Comparison of ENCODE assay signal across 30 cellular contexts in the genomic region with DNA sequence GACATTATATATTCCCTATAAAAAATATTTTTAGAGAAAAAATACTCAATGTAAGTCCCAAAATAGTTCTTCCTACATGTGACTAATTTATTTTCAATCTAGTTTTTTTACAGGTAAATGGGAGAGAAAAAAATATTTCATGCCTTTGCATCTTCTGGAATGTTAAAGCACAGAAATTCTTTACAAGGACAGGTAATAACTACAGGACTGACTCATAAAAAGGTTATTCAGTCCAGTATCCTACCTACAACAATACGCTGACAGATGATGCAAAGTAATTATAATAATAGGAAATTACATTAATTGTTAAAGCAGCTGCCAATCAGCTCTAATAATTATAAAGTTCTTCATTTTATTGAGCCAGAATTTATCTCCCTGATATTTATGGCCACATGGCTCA.
"Had no signal": no experiment of that assay in that cellular context is flagged by ENCODE, and none has a peak within 500 bp of the region (broad histone marks: within the 10 kb centered on the region; RNA-seq: fewer than 3 reads in every experiment).

No MANE protein-coding gene starts in this region.

- H3K27me3 ChIP-seq: pancreas, right atrium auricular region, right lobe of liver, suprapubic skin, tibial artery, upper lobe of left lung, vagina had no signal

- H3K4me1 ChIP-seq: left ventricle myocardium inferior, pancreas, prostate gland, right atrium auricular region, right lobe of liver, suprapubic skin, tibial artery, upper lobe of left lung had no signal

- H3K4me3 Mint-ChIP-seq: immature natural killer cell; naive thymus-derived CD4-positive, alpha-beta T cell; nephron; neural crest cell; stimulated activated effector memory CD8-positive, alpha-beta T cell treated with anti-CD3 and anti-CD28 coated beads, Interleukin-12 subunit alpha, Interleukin-12 subunit beta, amount 100 ng/mL, for 72 hours; stimulated activated naive CD8-positive, alpha-beta T cell treated with anti-CD3 and anti-CD28 coated beads, Interleukin-15, Interleukin-2, amounts not matched to agents 100 ng/mL and 50 ng/mL, for 24 hours had no signal

- DNase-seq: head of caudate nucleus; hippocampal formation; immature natural killer cell; kidney; left ventricle myocardium inferior; midbrain; mucosa of descending colon; naive thymus-derived CD4-positive, alpha-beta T cell; nucleus accumbens; pancreas; posterior cingulate gyrus; right lobe of liver; stimulated activated CD4-positive, alpha-beta T cell treated with anti-CD3 and anti-CD28 coated beads, Interleukin-12 subunit alpha, Interleukin-12 subunit beta, amount 100 ng/mL, for 4 hours; stimulated activated CD4-positive, alpha-beta T cell treated with anti-CD3 and anti-CD28 coated beads, Interleukin-15, amount 100 ng/mL, for 24 hours; stimulated activated CD4-positive, alpha-beta T cell treated with anti-CD3 and anti-CD28 coated beads, Interleukin-2, amount 100 ng/mL, for 24 hours; stimulated activated CD4-positive, alpha-beta T cell treated with anti-CD3 and anti-CD28 coated beads, Interleukin-4, amount 100 ng/mL, for 1 hour; stimulated activated naive CD4-positive, alpha-beta T cell; tibial artery had no signal

- ATAC-seq: mucosa of descending colon; naive thymus-derived CD4-positive, alpha-beta T cell; pancreas; right lobe of liver; stimulated activated effector memory CD8-positive, alpha-beta T cell treated with anti-CD3 and anti-CD28 coated beads, Interleukin-12 subunit alpha, Interleukin-12 subunit beta, amount 100 ng/mL, for 72 hours had no signal

- FAIRE-seq: islet of Langerhans, kidney, pancreas had no signal

- H3K4me1 Mint-ChIP-seq: immature natural killer cell; naive thymus-derived CD4-positive, alpha-beta T cell; nephron; neural crest cell; stimulated activated effector memory CD8-positive, alpha-beta T cell treated with anti-CD3 and anti-CD28 coated beads, Interleukin-12 subunit alpha, Interleukin-12 subunit beta, amount 100 ng/mL, for 72 hours had no signal

- H3K27ac ChIP-seq: left ventricle myocardium inferior, pancreas, prostate gland, right atrium auricular region, right lobe of liver, suprapubic skin, thoracic aorta, tibial artery, upper lobe of left lung, vagina had no signal

- H3K9me3 ChIP-seq: left ventricle myocardium inferior, mucosa of descending colon, pancreas, prostate gland, right atrium auricular region, right lobe of liver, suprapubic skin, thoracic aorta, tibial artery, upper lobe of left lung, vagina had no signal

- H3K4me3 ChIP-seq: left ventricle myocardium inferior, lung, mucosa of descending colon, pancreas, prostate gland, right atrium auricular region, right lobe of liver, suprapubic skin, thoracic aorta, tibial artery, upper lobe of left lung, vagina had no signal

- H3K36me3 ChIP-seq: pancreas, prostate gland, right lobe of liver, suprapubic skin, vagina had no signal

- H3K27ac Mint-ChIP-seq: immature natural killer cell; naive thymus-derived CD4-positive, alpha-beta T cell; nephron; stimulated activated effector memory CD8-positive, alpha-beta T cell treated with anti-CD3 and anti-CD28 coated beads, Interleukin-12 subunit alpha, Interleukin-12 subunit beta, amount 100 ng/mL, for 72 hours; stimulated activated naive CD8-positive, alpha-beta T cell treated with anti-CD3 and anti-CD28 coated beads, Interleukin-15, Interleukin-2, amounts not matched to agents 100 ng/mL and 50 ng/mL, for 24 hours had no signal

- H3K27me3 Mint-ChIP-seq: naive thymus-derived CD4-positive, alpha-beta T cell; stimulated activated naive CD8-positive, alpha-beta T cell treated with anti-CD3 and anti-CD28 coated beads, Interleukin-15, Interleukin-2, amounts not matched to agents 100 ng/mL and 50 ng/mL, for 24 hours had no signal

- H3K9me3 Mint-ChIP-seq: immature natural killer cell; naive thymus-derived CD4-positive, alpha-beta T cell; nephron; neural crest cell; stimulated activated effector memory CD8-positive, alpha-beta T cell treated with anti-CD3 and anti-CD28 coated beads, Interleukin-12 subunit alpha, Interleukin-12 subunit beta, amount 100 ng/mL, for 72 hours; stimulated activated naive CD8-positive, alpha-beta T cell treated with anti-CD3 and anti-CD28 coated beads, Interleukin-15, Interleukin-2, amounts not matched to agents 100 ng/mL and 50 ng/mL, for 24 hours had no signal
